8 cellular contexts compared by ENCODE assay signal in the genomic region with DNA sequence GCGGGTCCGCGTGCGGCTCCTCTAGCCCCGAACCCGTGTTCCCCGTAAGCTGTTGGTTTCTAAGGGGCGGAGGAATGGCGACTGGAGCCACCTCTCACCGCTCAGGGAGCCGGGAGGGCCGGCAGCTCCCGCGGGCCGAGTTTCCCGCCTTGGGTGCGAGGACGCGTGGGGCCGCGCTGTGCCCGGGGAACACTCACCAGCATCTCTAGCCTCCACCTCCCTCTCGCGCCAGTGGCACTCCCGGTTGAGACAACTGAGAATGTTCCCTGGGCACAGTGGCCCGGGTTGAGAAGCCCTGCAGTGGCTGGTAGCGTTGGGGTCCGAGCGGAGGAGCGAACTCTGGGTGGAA. TPM values are rescaled to one million over a fixed set of nuclear protein-coding genes. Genes with fewer than 3 reads are reported as not detected.
DNase-seq lines count a peak whose midpoint lies in the region; ATAC-seq and TF ChIP-seq lines count a peak whose summit lies in the region.

No MANE protein-coding gene starts in this region.

- TF ChIP-seq CTCF in BJ (IDR thresholded peaks at IDR 0.05; ENCODE audit: insufficient read depth, low read depth, low read length), result no peak
- no peak for TF ChIP-seq CTCF in WTC11 (IDR thresholded peaks at IDR 0.05)
- TF ChIP-seq CTCF in progenitor cell of endocrine pancreas (IDR thresholded peaks at IDR 0.05; ENCODE audit: unreplicated experiment), result no peak

- peak overlapping the region; percentile 74 for H3K4me3 ChIP-seq in BJ (ENCODE audit: low read depth, low read length)
- peak overlapping the region; percentile 82 for H3K4me3 ChIP-seq in H7 (ENCODE audit: insufficient read depth, low read depth, low read length)

- peaks cover 10% of the 10 kb centered on the region; the same call in 1 of the 2 replicates for H3K4me1 Mint-ChIP-seq in WTC11
- peaks cover 9% of the 10 kb centered on the region for H3K4me1 Mint-ChIP-seq in progenitor cell of endocrine pancreas (ENCODE audit: low read depth)

- H3K4me3 Mint-ChIP-seq in WTC11 (peak overlapping the region; percentile 92), progenitor cell of endocrine pancreas (ENCODE audit: low read depth) (peak overlapping the region; percentile 83)

- H3K9me3 Mint-ChIP-seq in WTC11 (no peaks in the 10 kb centered on the region), progenitor cell of endocrine pancreas (ENCODE audit: low read depth) (no peaks in the 10 kb centered on the region)

- POLR2A ChIA-PET in BJ (lab: Charles Lee) (no interaction called here), WTC11 (lab: Charles Lee) (interaction anchor here (0.7 to 1.0 kb wide), 2 partner anchors 18 to 131 kb away, joined by 3 to 4 read pairs; no protein-coding TSS in a partner anchor)

- H3K27ac Mint-ChIP-seq in WTC11 (no peak overlapping the region), progenitor cell of endocrine pancreas (peak overlapping the region; percentile 74)

- H3K36me3 ChIP-seq in BJ (ENCODE audit: control insufficient read depth, insufficient read depth, low read length), result peaks cover 14% of the 10 kb centered on the region
- peaks cover 11% of the 10 kb centered on the region for H3K36me3 ChIP-seq in H7 (replicated peaks; ENCODE audit: control insufficient read depth, insufficient read depth, low read length)

- H3K27me3 ChIP-seq in BJ (ENCODE audit: control insufficient read depth, insufficient read depth, low read length) (no peaks in the 10 kb centered on the region), H7 (ENCODE audit: control insufficient read depth, insufficient read depth, low read length) (no peaks in the 10 kb centered on the region)

- CTCF ChIA-PET in BJ (lab: Yijun Ruan, JAX) (interaction anchor here (0.6 to 2.5 kb wide), 17 partner anchors 9 to 331 kb away, joined by 3 to 9 read pairs (median 4); a partner anchor contains a TSS), WTC11 (lab: Charles Lee) (interaction anchor here (0.9 to 1.5 kb wide), 6 partner anchors 17 to 271 kb away, joined by 3 to 6 read pairs (median 3); a partner anchor contains a TSS)

- DNase-seq in BJ (ENCODE audit: low read depth) (no peak), H7 (no peak), WTC11 (ENCODE audit: low spot score) (peak; percentile 39), glomerular visceral epithelial cell (ENCODE audit: extremely low spot score) (peak; percentile 25), progenitor cell of endocrine pancreas (ENCODE audit: low spot score, unreplicated experiment) (peak; percentile 35), NOMO-1 treated with DMSO at 0.1 percent for 48 hours (lab: John Stamatoyannopoulos, UW; ENCODE audit: unreplicated experiment) (no peak), NCI-H2107 (lab: John Stamatoyannopoulos, UW) (no peak)
- DNase-seq in activated CD8-positive, alpha-beta memory T cell treated with anti-CD3 and anti-CD28 coated beads, Interleukin-2, amount 50 U/mL, for 4 hours, result no peak

- no peak; the same call in 1 of the 2 replicates for ATAC-seq in WTC11

- peaks cover 6% of the 10 kb centered on the region for H3K36me3 Mint-ChIP-seq in WTC11
- peaks cover 4% of the 10 kb centered on the region for H3K36me3 Mint-ChIP-seq in progenitor cell of endocrine pancreas (ENCODE audit: insufficient read depth)

- H3K27me3 Mint-ChIP-seq in WTC11 (ENCODE audit: low read depth) (no peaks in the 10 kb centered on the region), progenitor cell of endocrine pancreas (no peaks in the 10 kb centered on the region)

TF ChIP-seq in WTC11, 78 proteins besides CTCF, POLR2A, EP300 and RAD21:
- TF ChIP-seq, protein P1, sequence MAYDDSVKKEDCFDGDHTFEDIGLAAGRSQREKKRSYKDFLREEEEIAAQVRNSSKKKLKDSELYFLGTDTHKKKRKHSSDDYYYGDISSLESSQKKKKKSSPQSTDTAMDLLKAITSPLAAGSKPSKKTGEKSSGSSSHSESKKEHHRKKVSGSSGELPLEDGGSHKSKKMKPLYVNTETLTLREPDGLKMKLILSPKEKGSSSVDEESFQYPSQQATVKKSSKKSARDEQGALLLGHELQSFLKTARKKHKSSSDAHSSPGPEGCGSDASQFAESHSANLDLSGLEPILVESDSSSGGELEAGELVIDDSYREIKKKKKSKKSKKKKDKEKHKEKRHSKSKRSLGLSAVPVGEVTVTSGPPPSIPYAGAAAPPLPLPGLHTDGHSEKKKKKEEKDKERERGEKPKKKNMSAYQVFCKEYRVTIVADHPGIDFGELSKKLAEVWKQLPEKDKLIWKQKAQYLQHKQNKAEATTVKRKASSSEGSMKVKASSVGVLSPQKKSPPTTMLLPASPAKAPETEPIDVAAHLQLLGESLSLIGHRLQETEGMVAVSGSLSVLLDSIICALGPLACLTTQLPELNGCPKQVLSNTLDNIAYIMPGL (CRISPR knock-in tag; IDR thresholded peaks at IDR 0.05), result peak; percentile 26; the same call in 1 of the 2 replicates
- TF ChIP-seq, protein P2, sequence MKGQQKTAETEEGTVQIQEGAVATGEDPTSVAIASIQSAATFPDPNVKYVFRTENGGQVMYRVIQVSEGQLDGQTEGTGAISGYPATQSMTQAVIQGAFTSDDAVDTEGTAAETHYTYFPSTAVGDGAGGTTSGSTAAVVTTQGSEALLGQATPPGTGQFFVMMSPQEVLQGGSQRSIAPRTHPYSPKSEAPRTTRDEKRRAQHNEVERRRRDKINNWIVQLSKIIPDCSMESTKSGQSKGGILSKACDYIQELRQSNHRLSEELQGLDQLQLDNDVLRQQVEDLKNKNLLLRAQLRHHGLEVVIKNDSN (CRISPR knock-in tag; IDR thresholded peaks at IDR 0.05), result no peak

RNA-seq across cellular contexts. Expression of a gene that starts 0.6 kb away (rescaled TPM):
- polyA plus RNA-seq in BJ (2011; rRNA removed), result 8.1 and 15.9 TPM in 2 replicates
- 3.3 and 6.9 TPM in 2 replicates for polyA minus RNA-seq in BJ (2011; rRNA and poly(A)+ RNA removed)
- 50.2 and 60.3 TPM in 2 replicates for total RNA-seq in H7 (2014; rRNA removed; shearing (Covaris generic))
- total RNA-seq in WTC11 (2021) (67.8 to 86.7 TPM (median 71.6 TPM) in 3 replicates), progenitor cell of endocrine pancreas (73.4 and 77.2 TPM in 2 replicates)

RNA-seq across cellular contexts. Expression of a gene that starts 5.0 kb away (rescaled TPM):
- not detected in 2 replicates for polyA plus RNA-seq in BJ (2011; rRNA removed)
- not detected in 2 replicates for polyA minus RNA-seq in BJ (2011; rRNA and poly(A)+ RNA removed)
- not detected in 2 replicates for total RNA-seq in H7 (2014; rRNA removed; shearing (Covaris generic))
- total RNA-seq in WTC11 (2021) (0.16 to 0.26 TPM (median 0.18 TPM) in 3 replicates), progenitor cell of endocrine pancreas (not detected in 2 replicates)

RNA-seq across cellular contexts. Expression of a gene that starts 18.9 kb away (rescaled TPM):
- polyA plus RNA-seq in BJ (2011; rRNA removed), result 19.6 and 36.4 TPM in 2 replicates
- 35.5 and 36.2 TPM in 2 replicates for polyA minus RNA-seq in BJ (2011; rRNA and poly(A)+ RNA removed)
- total RNA-seq in H7 (2014; rRNA removed; shearing (Covaris generic)), result 39.1 and 42.6 TPM in 2 replicates
- total RNA-seq in WTC11 (2021) (80.6 to 94.1 TPM (median 90.0 TPM) in 3 replicates), progenitor cell of endocrine pancreas (85.3 and 89.4 TPM in 2 replicates)

RNA-seq across cellular contexts. Expression of a gene that starts 39.7 kb away (rescaled TPM):
- 42.4 and 81.9 TPM in 2 replicates for polyA plus RNA-seq in BJ (2011; rRNA removed)
- 27.7 and 42.9 TPM in 2 replicates for polyA minus RNA-seq in BJ (2011; rRNA and poly(A)+ RNA removed)
- total RNA-seq in H7 (2014; rRNA removed; shearing (Covaris generic)), result 0.42 TPM in 1 of 2 replicates, not detected in the other
- total RNA-seq in WTC11 (2021) (0.18 to 0.35 TPM (median 0.30 TPM) in 3 replicates), progenitor cell of endocrine pancreas (not detected in 2 replicates)

RNA-seq across cellular contexts. Expression of a gene that starts 49.4 kb away (rescaled TPM):
- 0.04 and 0.23 TPM in 2 replicates for polyA plus RNA-seq in BJ (2011; rRNA removed)
- polyA minus RNA-seq in BJ (2011; rRNA and poly(A)+ RNA removed), result not detected in 2 replicates
- total RNA-seq in H7 (2014; rRNA removed; shearing (Covaris generic)), result 0.11 TPM in 1 of 2 replicates, not detected in the other
- 0.46 to 1.2 TPM (median 1.1 TPM) in 3 replicates for total RNA-seq in WTC11 (2021)
- total RNA-seq in progenitor cell of endocrine pancreas, result 4.8 and 5.7 TPM in 2 replicates

Comparison
In these comparisons a context has a peak if more than half of its experiments do, and no peak if none do; other contexts are left out.
1. DNase-seq: peak in WTC11 (single experiment), glomerular visceral epithelial cell (single experiment) and progenitor cell of endocrine pancreas (single experiment); none in BJ (single experiment), H7 (single experiment), NOMO-1 treated with DMSO at 0.1 percent for 48 hours (single experiment), activated CD8-positive, alpha-beta memory T cell treated with anti-CD3 and anti-CD28 coated beads, Interleukin-2, amount 50 U/mL, for 4 hours (single experiment) and NCI-H2107 (single experiment).